9 cellular contexts compared by ENCODE assay signal in genomic region chr15:32641517-32642059, GRCh38. TPM values are rescaled to one million over a fixed set of nuclear protein-coding genes. Genes with fewer than 3 reads are reported as not detected.
DNase-seq lines count a peak whose midpoint lies in the region; TF ChIP-seq lines count a peak whose summit lies in the region.
"Had no signal": no experiment of that assay in that cellular context is flagged by ENCODE, and none has a peak within 500 bp of the region (broad histone marks: within the 10 kb centered on the region; RNA-seq: fewer than 3 reads in every experiment).

Gene SCG5, plus strand, starts transcription at chr15:32641710. Its CDS starts 1,883 bp downstream, at chr15:32643593.

- no peaks in the 10 kb centered on the region for H3K4me1 ChIP-seq in breast epithelium
- peaks cover 13% of the 10 kb centered on the region for H3K4me1 ChIP-seq in iPS-20b (ENCODE audit: insufficient read depth, low read length)
- no peaks in the 10 kb centered on the region for H3K4me1 ChIP-seq in testis
- H3K4me1 ChIP-seq in tibial nerve, result peaks cover 0 to 9% (median 0%) of the 10 kb centered on the region in 4 donors
- peaks cover 0 to 7% (median 0%) of the 10 kb centered on the region in 6 donors for H3K4me1 ChIP-seq in spleen

- no peak for TF ChIP-seq POLR2A in breast epithelium (IDR thresholded peaks at IDR 0.05)
- TF ChIP-seq POLR2A in testis (IDR thresholded peaks at IDR 0.05), result no peak
- TF ChIP-seq POLR2A in tibial nerve (IDR thresholded peaks at IDR 0.05), result no peak
- no peak for TF ChIP-seq POLR2A in spleen (IDR thresholded peaks at IDR 0.05)

- H3K36me3 ChIP-seq in breast epithelium (no peaks in the 10 kb centered on the region), iPS-20b (ENCODE audit: insufficient read depth, low read depth, low read length) (peaks cover 31% of the 10 kb centered on the region), testis (ENCODE audit: low read depth, missing control alignments) (no peaks in the 10 kb centered on the region), tibial nerve (no peaks in the 10 kb centered on the region), spleen (peaks cover 0 to 36% (median 2%) of the 10 kb centered on the region in 6 donors)

- TF ChIP-seq CTCF in breast epithelium (IDR thresholded peaks at IDR 0.05) (no peak), MCF 10A (IDR thresholded peaks at IDR 0.05; ENCODE audit: unreplicated experiment) (no peak), testis (IDR thresholded peaks at IDR 0.05) (no peak), tibial nerve (IDR thresholded peaks at IDR 0.05) (no peak), spleen (IDR thresholded peaks at IDR 0.05 in 8 of 11, conservative IDR thresholded peaks at IDR 0.05 in 3 of 11) (no peak)

- H3K27me3 ChIP-seq in breast epithelium (no peaks in the 10 kb centered on the region), iPS-20b (ENCODE audit: insufficient read depth, low read length) (no peaks in the 10 kb centered on the region), testis (no peaks in the 10 kb centered on the region), tibial nerve (peaks cover 0 to 19% of the 10 kb centered on the region in 2 donors), spleen (replicated peaks in 1 of 7) (peaks cover 0 to 13% (median 0%) of the 10 kb centered on the region in 7 donors)
- H3K27me3 ChIP-seq: BLaER1 treated with 17β-estradiol and CSF1 and Interleukin-3, amounts not matched to agents 10 nM and 100 nM had no signal

- DNase-seq in breast epithelium (ENCODE audit: low spot score in 2 of 2) (no peak), MCF 10A (ENCODE audit: unreplicated experiment) (no peak), amygdala (lab: John Stamatoyannopoulos, UW) (peak in 53 of 56 donors; percentile 19 to 84 (median 53)), testis (no peak), tibial nerve (ENCODE audit: low spot score in 2 of 2) (no peak), spleen (no peak)
- no peak for DNase-seq in activated T-helper 2 cell treated with anti-CD3 and anti-CD28 coated beads, Interferon-gamma antibody, Interleukin-2, Interleukin-4, amounts not matched to agents 10 μg/mL and 5 μg/mL and 100 μg/mL, durations not matched to agents 14 hours and 24 hours and 36 hours (ENCODE audit: low spot score)

- WGBS in testis, 2 donors, result 6 to 9% methylated on average over 21 to 22 of the region's 22 CpGs
- 5 to 18% methylated on average over 14 to 22 of the region's 22 CpGs for WGBS in tibial nerve, 2 donors
- 39 to 48% (median 42%) methylated on average over 22 of the region's 22 CpGs for WGBS in spleen, 5 donors

- no peaks in the 10 kb centered on the region for H3K27me3 Mint-ChIP-seq in MCF 10A (ENCODE audit: insufficient read depth, unreplicated experiment)
- no peaks in the 10 kb centered on the region for H3K27me3 Mint-ChIP-seq in activated T-helper 2 cell treated with anti-CD3 and anti-CD28 coated beads, Interferon-gamma antibody, Interleukin-2, Interleukin-4, amounts not matched to agents 10 μg/mL and 5 μg/mL and 100 μg/mL, durations not matched to agents 14 hours and 24 hours and 36 hours (ENCODE audit: low read depth)

- H3K4me3 Mint-ChIP-seq in MCF 10A (ENCODE audit: unreplicated experiment), result no peak within 1 kb of the TSS
- H3K4me3 Mint-ChIP-seq in activated T-helper 2 cell treated with anti-CD3 and anti-CD28 coated beads, Interferon-gamma antibody, Interleukin-2, Interleukin-4, amounts not matched to agents 10 μg/mL and 5 μg/mL and 100 μg/mL, durations not matched to agents 14 hours and 24 hours and 36 hours (ENCODE audit: low read depth), result no peak within 1 kb of the TSS

- H3K4me1 Mint-ChIP-seq in MCF 10A (ENCODE audit: insufficient read depth, unreplicated experiment), result no peaks in the 10 kb centered on the region
- H3K4me1 Mint-ChIP-seq in activated T-helper 2 cell treated with anti-CD3 and anti-CD28 coated beads, Interferon-gamma antibody, Interleukin-2, Interleukin-4, amounts not matched to agents 10 μg/mL and 5 μg/mL and 100 μg/mL, durations not matched to agents 14 hours and 24 hours and 36 hours (ENCODE audit: low read depth), result peaks cover 5% of the 10 kb centered on the region

- CTCF ChIA-PET in MCF 10A (lab: Yijun Ruan, JAX), result interaction anchor here (0.5 kb wide), 1 partner anchor 295 kb away, joined by 3 read pairs; no protein-coding TSS in a partner anchor

- POLR2A ChIA-PET in MCF 10A (lab: Yijun Ruan, JAX), result no interaction called here

- H3K27ac ChIP-seq in breast epithelium (no peak within 1 kb of the TSS), iPS-20b (ENCODE audit: low read length) (peak within 1 kb of the TSS; percentile 76), testis (no peak within 1 kb of the TSS), tibial nerve (no peak within 1 kb of the TSS), spleen (no peak within 1 kb of the TSS)
- H3K27ac ChIP-seq: BLaER1 treated with 17β-estradiol and CSF1 and Interleukin-3, amounts not matched to agents 10 nM and 100 nM had no signal

- H3K36me3 Mint-ChIP-seq in MCF 10A (ENCODE audit: insufficient read depth, unreplicated experiment), result peaks cover 6% of the 10 kb centered on the region
- H3K36me3 Mint-ChIP-seq in activated T-helper 2 cell treated with anti-CD3 and anti-CD28 coated beads, Interferon-gamma antibody, Interleukin-2, Interleukin-4, amounts not matched to agents 10 μg/mL and 5 μg/mL and 100 μg/mL, durations not matched to agents 14 hours and 24 hours and 36 hours (ENCODE audit: low read depth), result peaks cover 53% of the 10 kb centered on the region

- H3K4me3 ChIP-seq in breast epithelium (peak within 1 kb of the TSS in 2 of 3 donors; percentile 40 to 62), iPS-20b (ENCODE audit: low read length) (peak within 1 kb of the TSS; percentile 91), testis (peak within 1 kb of the TSS in 1 of 2 donors; percentile 6), tibial nerve (peak within 1 kb of the TSS in 1 of 4 donors; percentile 13), spleen (peak within 1 kb of the TSS in 1 of 8 donors; percentile 23)
- H3K4me3 ChIP-seq: BLaER1 treated with 17β-estradiol and CSF1 and Interleukin-3, amounts not matched to agents 10 nM and 100 nM had no signal

- H3K9me3 ChIP-seq in breast epithelium (no peaks in the 10 kb centered on the region), iPS-20b (ENCODE audit: insufficient read depth, low read depth, low read length) (no peaks in the 10 kb centered on the region), testis (no peaks in the 10 kb centered on the region), tibial nerve (no peaks in the 10 kb centered on the region), spleen (no peaks in the 10 kb centered on the region)
- H3K9me3 ChIP-seq: BLaER1 treated with 17β-estradiol and CSF1 and Interleukin-3, amounts not matched to agents 10 nM and 100 nM had no signal

- H3K27ac Mint-ChIP-seq in MCF 10A (ENCODE audit: low read depth, unreplicated experiment), result no peak within 1 kb of the TSS
- no peak within 1 kb of the TSS for H3K27ac Mint-ChIP-seq in activated T-helper 2 cell treated with anti-CD3 and anti-CD28 coated beads, Interferon-gamma antibody, Interleukin-2, Interleukin-4, amounts not matched to agents 10 μg/mL and 5 μg/mL and 100 μg/mL, durations not matched to agents 14 hours and 24 hours and 36 hours

- intact Hi-C loops in breast epithelium (cut with DNase I; ENCODE audit: low total_unique reads), result no loop called here
- intact Hi-C loops in MCF 10A (cut with micrococcal nuclease), result no loop called here
- intact Hi-C loops in testis (cut with DNase I; ENCODE audit: low total_unique reads), result no loop called here
- intact Hi-C loops in activated T-helper 2 cell treated with anti-CD3 and anti-CD28 coated beads, Interferon-gamma antibody, Interleukin-2, Interleukin-4, amounts not matched to agents 10 μg/mL and 5 μg/mL and 100 μg/mL, durations not matched to agents 14 hours and 24 hours and 36 hours (cut with micrococcal nuclease), result no loop called here
- intact Hi-C loops in spleen (cut with DNase I; ENCODE audit: low total_unique reads), result no loop called here

- peak within 1 kb of the TSS; percentile 88; the same call in 1 of the 2 replicates for H3K9ac ChIP-seq in iPS-20b (ENCODE audit: low read depth, low read length)
- H3K9ac ChIP-seq: BLaER1 treated with 17β-estradiol and CSF1 and Interleukin-3, amounts not matched to agents 10 nM and 100 nM had no signal

- BruUV-seq in MCF 10A (replicated peaks; lab: Mats Ljungman, UMichigan), result no TSS peak

- no peaks in the 10 kb centered on the region for H3K9me3 Mint-ChIP-seq in MCF 10A (ENCODE audit: unreplicated experiment)
- no peaks in the 10 kb centered on the region for H3K9me3 Mint-ChIP-seq in activated T-helper 2 cell treated with anti-CD3 and anti-CD28 coated beads, Interferon-gamma antibody, Interleukin-2, Interleukin-4, amounts not matched to agents 10 μg/mL and 5 μg/mL and 100 μg/mL, durations not matched to agents 14 hours and 24 hours and 36 hours

- no peak for TF ChIP-seq EP300 in tibial nerve (IDR thresholded peaks at IDR 0.05)

RNA-seq across cellular contexts. Expression of gene SCG5, which starts in this region (rescaled TPM):
- total RNA-seq in breast epithelium (10 to 100 TPM in 1 of 3 donors, 1 to 10 TPM in 1, not detected in 1; 5.0 to 11.1 TPM), MCF 10A (2022) (4.0 and 7.4 TPM in 2 replicates), testis (10 to 100 TPM; 10.6 to 10.9 TPM), tibial nerve (under 1 TPM in 2 of 4 donors, not detected in 2; 0.44 to 0.90 TPM), spleen (1 to 10 TPM in 1 of 7 donors, under 1 TPM in 1, not detected in 5; 0.54 to 1.2 TPM)
- polyA plus RNA-seq in testis (ENCODE audit: insufficient read depth, low read depth, low replicate concordance) (38.3 TPM), spleen (1 to 10 TPM in 2 of 3 donors, under 1 TPM in 1; 0.74 to 2.4 (median 1.2) TPM)
- total RNA-seq in activated T-helper 2 cell treated with anti-CD3 and anti-CD28 coated beads, Interferon-gamma antibody, Interleukin-2, Interleukin-4, amounts not matched to agents 10 μg/mL and 5 μg/mL and 100 μg/mL, durations not matched to agents 14 hours and 24 hours and 36 hours, result 2.0 and 3.7 TPM in 2 replicates

Comparison
In these comparisons a context has a peak if more than half of its experiments do, and no peak if none do; other contexts are left out.
1. RNA of gene SCG5 (polyA plus RNA-seq): 38.3 TPM in testis (single experiment); 0.74 to 2.4 TPM in spleen; every median in the first group is over 10 times any median in the second.
2. DNase-seq: peak in amygdala (53 of 56); none in breast epithelium (0 of 2), MCF 10A (single experiment), testis (single experiment), tibial nerve (0 of 2), activated T-helper 2 cell treated with anti-CD3 and anti-CD28 coated beads, Interferon-gamma antibody, Interleukin-2, Interleukin-4, amounts not matched to agents 10 μg/mL and 5 μg/mL and 100 μg/mL, durations not matched to agents 14 hours and 24 hours and 36 hours (single experiment) and spleen (single experiment).